Comparison of ENCODE assay signal across 23 cellular contexts in the genomic region with DNA sequence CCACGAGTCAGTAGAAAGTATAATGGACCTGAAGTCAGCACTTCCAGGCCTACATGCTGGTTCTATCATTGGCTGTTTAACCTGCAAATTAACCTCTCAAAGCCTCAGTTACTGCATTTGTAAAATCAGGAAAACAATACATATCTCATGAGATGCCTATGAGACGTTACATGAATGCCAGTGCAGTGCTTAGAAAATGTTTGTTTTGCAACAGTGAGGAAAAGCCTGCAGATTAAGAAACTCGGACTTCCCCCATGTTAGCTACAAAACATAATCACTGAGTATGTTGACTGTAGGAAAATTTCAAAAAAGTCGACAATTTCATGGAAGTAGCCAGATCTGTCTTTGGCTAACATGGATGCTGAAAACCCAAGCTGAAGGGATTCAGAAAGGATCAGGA.
"Had no signal": no experiment of that assay in that cellular context is flagged by ENCODE, and none has a peak within 500 bp of the region (broad histone marks: within the 10 kb centered on the region; RNA-seq: fewer than 3 reads in every experiment).

No MANE protein-coding gene starts in this region.

- ATAC-seq: HepG2, Right ventricle myocardium inferior, SK-N-SH treated with all-trans-retinoic acid at 6 μM for 48 hours had no signal

- DNase-seq: Karpas-422, KG1, MM.1S, NCI-H1092 treated with DMSO at 0.1 percent for 48 hours, NCI-H1436, NCI-H187, NCI-H2029, NCI-H2081 treated with DMSO at 0.1 percent for 48 hours, NCI-H2171, NCI-H226, NCI-H446, NCI-H510A, NCI-H524 treated with DMSO at 0.1 percent for 48 hours, NCI-H69, NCI-H774, OCI-M1, PC-9, Peyer's patch, SHP77 treated with DMSO at 0.1 percent for 48 hours, SJCRH30 had no signal

- H3K4me3 ChIP-seq: PC-9, Peyer's patch, SJCRH30 had no signal

- FAIRE-seq: HepG2 had no signal
